Comparison of ENCODE assay signal across 8 cellular contexts in the genomic region with DNA sequence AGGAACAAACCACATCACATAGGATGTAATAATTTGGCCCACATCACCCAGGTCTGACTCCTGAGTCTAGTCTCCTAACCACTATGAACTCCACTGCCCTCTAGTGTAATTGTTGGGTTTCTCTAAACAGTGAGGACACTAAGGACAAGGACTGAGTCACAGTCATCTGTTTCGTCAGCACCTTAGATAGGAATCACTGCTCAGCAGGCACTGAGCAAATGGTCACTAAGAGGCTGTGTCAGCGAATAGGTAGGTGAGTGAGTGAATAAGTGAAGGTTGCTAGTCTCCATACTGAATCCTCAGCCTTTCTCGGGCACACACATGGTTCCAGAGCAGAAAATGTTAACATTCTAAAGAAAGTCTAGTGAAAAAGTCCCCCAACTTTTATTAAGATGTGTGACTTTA.
DNase-seq lines count a peak whose midpoint lies in the region; ATAC-seq and TF ChIP-seq lines count a peak whose summit lies in the region.

No MANE protein-coding gene starts in this region.

- H3K9me3 ChIP-seq in PC-9 (ENCODE audit: insufficient read depth, low read depth) (no peaks in the 10 kb centered on the region), thyroid gland (no peaks in the 10 kb centered on the region)

- TF ChIP-seq CTCF in PC-9 (conservative IDR thresholded peaks at IDR 0.05) = peak; percentile 79
- peak; percentile 48 for TF ChIP-seq CTCF in osteocyte (IDR thresholded peaks at IDR 0.05)
- peak in 3 of 6 experiments; percentile 12 to 39 (median 37) for TF ChIP-seq CTCF in thyroid gland (IDR thresholded peaks at IDR 0.05)

- H3K27me3 ChIP-seq in PC-9 (ENCODE audit: insufficient read depth, low read depth) = no peaks in the 10 kb centered on the region
- no peaks in the 10 kb centered on the region for H3K27me3 ChIP-seq in thyroid gland

- H2AFZ ChIP-seq in PC-9 = no peak overlapping the region

- H4K20me1 ChIP-seq in PC-9 (ENCODE audit: insufficient read depth) = no peaks in the 10 kb centered on the region

- H3K4me1 Mint-ChIP-seq in osteocyte (ENCODE audit: unreplicated experiment) = peaks cover 14% of the 10 kb centered on the region
- no peaks in the 10 kb centered on the region for H3K4me1 Mint-ChIP-seq in activated CD4-positive, alpha-beta T cell treated with anti-CD3 and anti-CD28 coated beads, Interleukin-2, amount 10 ng/mL, durations not matched to agents 24 days and 14 days

- H3K27ac Mint-ChIP-seq in osteocyte (ENCODE audit: unreplicated experiment) = no peak overlapping the region
- no peak overlapping the region for H3K27ac Mint-ChIP-seq in activated CD4-positive, alpha-beta T cell treated with anti-CD3 and anti-CD28 coated beads, Interleukin-2, amount 10 ng/mL, durations not matched to agents 24 days and 14 days

- H3K9me3 Mint-ChIP-seq in osteocyte (ENCODE audit: unreplicated experiment) = no peaks in the 10 kb centered on the region
- no peaks in the 10 kb centered on the region for H3K9me3 Mint-ChIP-seq in activated CD4-positive, alpha-beta T cell treated with anti-CD3 and anti-CD28 coated beads, Interleukin-2, amount 10 ng/mL, durations not matched to agents 24 days and 14 days

- 57 to 74% methylated on average over 3 of the region's 3 CpGs for whole genome bisulfite sequencing in thyroid gland, 2 donors

- no peaks in the 10 kb centered on the region for H3K36me3 Mint-ChIP-seq in osteocyte (ENCODE audit: unreplicated experiment)
- no peaks in the 10 kb centered on the region for H3K36me3 Mint-ChIP-seq in activated CD4-positive, alpha-beta T cell treated with anti-CD3 and anti-CD28 coated beads, Interleukin-2, amount 10 ng/mL, durations not matched to agents 24 days and 14 days (ENCODE audit: low read depth)

- no TSS peak for BruUV-seq in PC-9 (replicated peaks; lab: Mats Ljungman, UMichigan)

- no peaks in the 10 kb centered on the region for H3K27me3 Mint-ChIP-seq in osteocyte (ENCODE audit: unreplicated experiment)
- H3K27me3 Mint-ChIP-seq in activated CD4-positive, alpha-beta T cell treated with anti-CD3 and anti-CD28 coated beads, Interleukin-2, amount 10 ng/mL, durations not matched to agents 24 days and 14 days = no peaks in the 10 kb centered on the region

- peak overlapping the region; percentile 11; the same call in 1 of the 2 replicates for H3K4me2 ChIP-seq in PC-9

- intact Hi-C loops in PC-9 (cut with micrococcal nuclease; ENCODE audit: unreplicated experiment) (loop anchor here (1.0 to 2.0 kb wide), 2 partner anchors 279 to 418 kb away; partner anchors contain the start of gene SPOCK1), thyroid gland (cut with DNase I) (no loop called here)
- intact Hi-C loops in activated CD4-positive, alpha-beta T cell treated with anti-CD3 and anti-CD28 coated beads, Interleukin-2, amount 10 ng/mL, durations not matched to agents 24 days and 14 days (cut with micrococcal nuclease) = no loop called here

- no peaks in the 10 kb centered on the region for H3K79me2 ChIP-seq in PC-9 (ENCODE audit: low read depth)

- no peaks in the 10 kb centered on the region for H3K36me3 ChIP-seq in PC-9 (ENCODE audit: low read depth)
- no peaks in the 10 kb centered on the region for H3K36me3 ChIP-seq in thyroid gland

- no peak for TF ChIP-seq POLR2A in erythroblast (IDR thresholded peaks at IDR 0.05; ENCODE audit: low read length)
- no peak for TF ChIP-seq POLR2A in thyroid gland (IDR thresholded peaks at IDR 0.05)

- H3K4me3 Mint-ChIP-seq in osteocyte (ENCODE audit: unreplicated experiment) = no peak overlapping the region
- H3K4me3 Mint-ChIP-seq in activated CD4-positive, alpha-beta T cell treated with anti-CD3 and anti-CD28 coated beads, Interleukin-2, amount 10 ng/mL, durations not matched to agents 24 days and 14 days = no peak overlapping the region

- CTCF ChIA-PET in PC-9 (lab: Charles Lee) = no interaction called here

- peak; percentile 81 for ATAC-seq in GM21360 (IDR thresholded peaks at IDR 0.05; ENCODE audit: unreplicated experiment)

- peaks cover 26% of the 10 kb centered on the region for H3K4me1 ChIP-seq in PC-9 (replicated peaks; ENCODE audit: insufficient read depth)
- peaks cover 0 to 12% of the 10 kb centered on the region in 2 donors for H3K4me1 ChIP-seq in thyroid gland

- H3K27ac ChIP-seq in PC-9 (no peak overlapping the region), thyroid gland (no peak overlapping the region)

- H3K4me3 ChIP-seq in PC-9 = no peak overlapping the region
- no peak overlapping the region for H3K4me3 ChIP-seq in thyroid gland (replicated peaks in 1 of 3)

- POLR2A ChIA-PET in PC-9 (lab: Charles Lee; ENCODE audit: unreplicated experiment) = no interaction called here

- peaks cover 9% of the 10 kb centered on the region for H3F3A ChIP-seq in PC-9 (ENCODE audit: insufficient read depth, low read depth)

- DNase-seq in ELF-1 (ENCODE audit: low read depth, low spot score) = peak; percentile 54
- DNase-seq in HT-29 (ENCODE audit: low spot score) = peak; percentile 76
- peak; percentile 35 to 92 for DNase-seq in PC-9
- DNase-seq in erythroblast (lab: John Stamatoyannopoulos, UW) = peak; percentile 14 to 60
- DNase-seq in osteocyte (ENCODE audit: extremely low spot score, unreplicated experiment) = no peak
- no peak for DNase-seq in thyroid gland
- DNase-seq in activated CD4-positive, alpha-beta T cell treated with anti-CD3 and anti-CD28 coated beads, Interleukin-2, amount 10 ng/mL, durations not matched to agents 24 days and 14 days = no peak

- no peaks in the 10 kb centered on the region for H3K9me2 ChIP-seq in PC-9 (ENCODE audit: insufficient read depth)

Comparison
In these comparisons a context has a peak if more than half of its experiments do, and no peak if none do; other contexts are left out.
1. DNase-seq: peak in ELF-1 (single experiment), HT-29 (single experiment), PC-9 (2 of 2) and erythroblast (2 of 2); none in osteocyte (single experiment), thyroid gland (0 of 2) and activated CD4-positive, alpha-beta T cell treated with anti-CD3 and anti-CD28 coated beads, Interleukin-2, amount 10 ng/mL, durations not matched to agents 24 days and 14 days (single experiment).